ENCODE assay signal across 8 cellular contexts in genomic region chrX:15749642-15750610, GRCh38.
DNase-seq lines count a peak whose midpoint lies in the region; ATAC-seq and TF ChIP-seq lines count a peak whose summit lies in the region.

No MANE protein-coding gene starts in this region.

- peak overlapping the region; percentile 22; the same call in 1 of the 2 replicates for H3K9ac ChIP-seq in MM.1S (ENCODE audit: low read length)

- no peaks in the 10 kb centered on the region for H4K20me1 ChIP-seq in MM.1S (ENCODE audit: insufficient read depth, low read length)

- H3K27ac ChIP-seq in MM.1S (ENCODE audit: low read length) (peak overlapping the region; percentile 72), coronary artery (peak overlapping the region; percentile 66 to 84), neutrophil (peak overlapping the region; percentile 84), RWPE1 (no peak overlapping the region)

- H3K4me3 ChIP-seq in MM.1S (ENCODE audit: low read length) = no peak overlapping the region
- H3K4me3 ChIP-seq in coronary artery = peak overlapping the region; percentile 14
- no peak overlapping the region for H3K4me3 ChIP-seq in neutrophil (ENCODE audit: low read depth in 1 of 2, low read length in 1 of 2)

- H3K36me3 ChIP-seq in MM.1S (replicated peaks; ENCODE audit: insufficient read depth, low read length) (no peaks in the 10 kb centered on the region), neutrophil (no peaks in the 10 kb centered on the region)

- H3K79me2 ChIP-seq in MM.1S (ENCODE audit: low read length) = no peaks in the 10 kb centered on the region

- peak; percentile 86 for ATAC-seq in GM21737 (IDR thresholded peaks at IDR 0.05; ENCODE audit: unreplicated experiment)

- DNase-seq in GM10266 (ENCODE audit: extremely low spot score) (peak; percentile 10), MM.1S (peak; percentile 51), coronary artery (ENCODE audit: low spot score) (no peak), RWPE1 (ENCODE audit: low spot score) (no peak), NCI-H524 (lab: John Stamatoyannopoulos, UW) (no peak), RPMI8226 (no peak)

- 0 out of 2 replicates have a peak, but pooled peaks cover 7% of the 10 kb centered on the region for H3F3A ChIP-seq in MM.1S (ENCODE audit: insufficient read depth, low read length)

- H3K27me3 ChIP-seq in MM.1S (replicated peaks; ENCODE audit: insufficient read depth, low read length) (no peaks in the 10 kb centered on the region), neutrophil (no peaks in the 10 kb centered on the region)

- H3K4me1 ChIP-seq in MM.1S (ENCODE audit: low read length) (peaks cover 23% of the 10 kb centered on the region), neutrophil (ENCODE audit: control insufficient read depth in 1 of 2, insufficient read depth in 1 of 2, low read depth in 1 of 2, low read length in 1 of 2) (peaks cover 15 to 19% of the 10 kb centered on the region in 2 experiments)

- peak overlapping the region; percentile 63 for H2AFZ ChIP-seq in MM.1S (ENCODE audit: low read length)

- POLR2A ChIA-PET in RWPE1 (lab: Yijun Ruan, JAX; ENCODE audit: low non-redundant PET) = no interaction called here

- CTCF ChIA-PET in RWPE1 (lab: Yijun Ruan, JAX) = interaction anchor here (0.6 kb wide), 1 partner anchor 72 kb away, joined by 4 read pairs; no protein-coding TSS in a partner anchor

- H3K9me3 ChIP-seq in MM.1S (replicated peaks; ENCODE audit: insufficient read depth, low read length) (no peaks in the 10 kb centered on the region), neutrophil (no peaks in the 10 kb centered on the region)

- no peak for TF ChIP-seq CTCF in GM10266 (IDR thresholded peaks at IDR 0.05; ENCODE audit: control insufficient read depth, insufficient read depth, low read depth, missing control alignments)
- no peak for TF ChIP-seq CTCF in MM.1S (IDR thresholded peaks at IDR 0.05; ENCODE audit: low read length)
- TF ChIP-seq CTCF in coronary artery (IDR thresholded peaks at IDR 0.05) = no peak
- TF ChIP-seq CTCF in neutrophil (IDR thresholded peaks at IDR 0.05) = no peak
- no peak for TF ChIP-seq CTCF in RWPE1 (conservative IDR thresholded peaks at IDR 0.05; ENCODE audit: low read depth)

- H3K4me2 ChIP-seq in MM.1S (ENCODE audit: low read depth, low read length) = peak overlapping the region; percentile 40

- no peaks in the 10 kb centered on the region for H3K9me2 ChIP-seq in MM.1S (replicated peaks; ENCODE audit: insufficient read depth, low read length)

Comparison
In these comparisons a context has a peak if more than half of its experiments do, and no peak if none do; other contexts are left out.
1. DNase-seq: peak in GM10266 (single experiment) and MM.1S (single experiment); none in coronary artery (single experiment), RWPE1 (single experiment), NCI-H524 (0 of 2) and RPMI8226 (single experiment).